ENCODE assay signal across 4 cellular contexts in the genomic region with DNA sequence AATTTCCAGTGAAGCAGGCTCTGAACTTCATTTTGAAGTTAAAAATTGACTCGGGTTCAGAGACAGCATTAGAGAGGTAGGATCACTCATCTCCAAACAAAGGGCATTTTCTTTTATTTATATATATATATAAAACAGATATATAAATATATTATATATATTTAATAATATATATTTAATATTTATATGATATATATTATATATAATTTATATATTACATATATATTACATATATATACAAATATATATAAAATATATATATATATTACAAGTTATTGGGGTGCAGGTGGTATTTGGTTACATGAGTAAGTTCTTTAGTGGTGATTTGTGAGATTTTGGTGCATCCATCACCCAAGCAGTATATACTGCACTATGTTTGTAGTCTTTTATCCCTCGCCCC.
"Had no signal": no experiment of that assay in that cellular context is flagged by ENCODE, and none has a peak within 500 bp of the region (broad histone marks: within the 10 kb centered on the region; RNA-seq: fewer than 3 reads in every experiment).

No MANE protein-coding gene starts in this region.

- H3K9me3 Mint-ChIP-seq: GM23338 had no signal

- H3K4me3 Mint-ChIP-seq: GM23338, H9, IgD-negative memory B cell had no signal

- FAIRE-seq: H1 had no signal

- H3K4me1 Mint-ChIP-seq: GM23338, IgD-negative memory B cell had no signal

- H3K27me3 Mint-ChIP-seq: IgD-negative memory B cell had no signal

- H3K4me3 ChIP-seq: GM23338 had no signal

- ATAC-seq: GM23338 had no signal

- DNase-seq: H9 had no signal

- H3K27ac Mint-ChIP-seq: GM23338, H9, IgD-negative memory B cell had no signal
